In the genomic region with DNA sequence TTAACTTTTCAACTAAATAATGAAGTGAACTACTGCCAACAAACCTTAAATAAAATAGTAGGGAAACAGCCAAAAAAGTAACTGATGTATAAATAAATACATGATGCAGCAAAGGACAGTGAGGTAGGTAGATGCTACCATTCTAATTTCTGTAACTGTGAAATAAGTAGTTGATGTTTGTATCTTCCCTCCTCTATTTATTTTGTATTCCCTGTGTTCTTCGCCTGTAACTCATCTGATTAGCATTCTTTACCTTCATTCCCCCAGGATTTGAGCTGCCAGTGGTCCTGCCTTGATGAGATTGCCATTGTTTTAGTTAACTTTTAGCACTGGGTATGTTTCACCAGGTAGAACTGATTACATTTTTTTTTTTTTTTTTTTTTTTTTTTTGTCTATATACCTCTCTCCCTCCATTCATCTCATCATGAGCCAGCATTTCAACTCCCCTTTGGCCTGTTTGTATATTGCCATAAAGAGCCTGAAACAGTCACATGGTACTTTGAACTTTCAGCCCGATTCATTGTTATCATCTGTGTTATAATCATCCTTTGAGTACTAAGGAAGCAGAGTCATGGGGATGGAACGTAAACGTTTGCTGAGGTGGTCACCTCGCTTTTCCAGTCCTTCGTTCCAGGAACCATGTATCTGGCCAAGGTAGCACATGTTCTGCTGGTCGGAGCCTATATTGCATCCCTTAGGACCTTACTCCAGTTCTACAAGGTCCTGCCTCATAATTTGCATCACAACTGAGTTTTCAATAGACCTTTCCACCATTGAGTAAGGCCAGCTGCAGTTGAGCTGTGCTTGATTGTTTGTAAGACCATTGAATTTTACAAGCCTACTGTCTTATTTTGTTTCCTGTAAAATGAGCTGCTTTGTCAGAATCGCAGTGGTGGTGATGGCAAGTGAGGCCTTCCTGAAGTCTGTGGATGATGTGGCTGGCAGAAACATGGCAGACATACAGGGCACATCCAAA, we compare ENCODE assay signal across 17 cellular contexts.
A peak's percentile ranks its signal among the peaks of the same experiment; 100 is the strongest.
DNase-seq lines count a peak whose midpoint lies in the region; ATAC-seq and TF ChIP-seq lines count a peak whose summit lies in the region.
"Had no signal": no experiment of that assay in that cellular context is flagged by ENCODE, and none has a peak within 500 bp of the region (broad histone marks: within the 10 kb centered on the region; RNA-seq: fewer than 3 reads in every experiment).

No MANE protein-coding gene starts in this region.

- H3K4me3 Mint-ChIP-seq in endothelial cell (ENCODE audit: unreplicated experiment): no peak overlapping the region
- no peak overlapping the region for H3K4me3 Mint-ChIP-seq in stimulated activated effector memory CD8-positive, alpha-beta T cell treated with anti-CD3 and anti-CD28 coated beads, Interleukin-12 subunit alpha, Interleukin-12 subunit beta, amount 100 ng/mL, for 72 hours
- H3K4me3 Mint-ChIP-seq: natural killer cell; stimulated activated naive CD8-positive, alpha-beta T cell treated with anti-CD3 and anti-CD28 coated beads, Interleukin-15, Interleukin-2, amounts not matched to agents 100 ng/mL and 50 ng/mL, for 24 hours had no signal

- DNase-seq in NCI-H2107 treated with DMSO at 0.1 percent for 48 hours (lab: John Stamatoyannopoulos, UW; ENCODE audit: unreplicated experiment) (peak; percentile 31), NCI-H2107 (lab: John Stamatoyannopoulos, UW) (no peak), NCI-H146 treated with DMSO at 0.1 percent for 48 hours (lab: John Stamatoyannopoulos, UW; ENCODE audit: unreplicated experiment) (peak; percentile 26), endothelial cell (ENCODE audit: low spot score) (no peak), smooth muscle cell (lab: John Stamatoyannopoulos, UW; ENCODE audit: unreplicated experiment) (no peak), Karpas-422 (no peak)
- no peak for DNase-seq in stimulated activated effector memory CD8-positive, alpha-beta T cell treated with anti-CD3 and anti-CD28 coated beads, Interleukin-12 subunit alpha, Interleukin-12 subunit beta, amount 100 ng/mL, for 72 hours (ENCODE audit: low spot score in 2 of 2)
- DNase-seq: activated gamma-delta T cell, Calu3, H7, hypothalamus, MG63, natural killer cell, SK-N-SH had no signal

- H3K27me3 ChIP-seq in smooth muscle cell (ENCODE audit: low read depth) (no peaks in the 10 kb centered on the region), Karpas-422 (ENCODE audit: low read length) (no peaks in the 10 kb centered on the region)
- H3K27me3 ChIP-seq: MG63 had no signal

- H3K36me3 Mint-ChIP-seq in endothelial cell (ENCODE audit: low read depth, unreplicated experiment): peaks cover 6% of the 10 kb centered on the region
- no peaks in the 10 kb centered on the region for H3K36me3 Mint-ChIP-seq in stimulated activated effector memory CD8-positive, alpha-beta T cell treated with anti-CD3 and anti-CD28 coated beads, Interleukin-12 subunit alpha, Interleukin-12 subunit beta, amount 100 ng/mL, for 72 hours
- H3K36me3 Mint-ChIP-seq: natural killer cell had no signal

- no peaks in the 10 kb centered on the region for H4K20me1 ChIP-seq in smooth muscle cell (ENCODE audit: low read depth)
- H4K20me1 ChIP-seq in Karpas-422 (ENCODE audit: insufficient read depth, low read depth, low read length): no peaks in the 10 kb centered on the region

- TF ChIP-seq CTCF in endothelial cell (IDR thresholded peaks at IDR 0.05; ENCODE audit: unreplicated experiment) (no peak), smooth muscle cell (IDR thresholded peaks at IDR 0.05; ENCODE audit: borderline replicate concordance, insufficient read depth, poor library complexity, severe bottlenecking) (no peak)

- peaks cover 7% of the 10 kb centered on the region for H3F3A ChIP-seq in smooth muscle cell (ENCODE audit: low read depth)

- peak overlapping the region; percentile 59 for H3K27ac ChIP-seq in smooth muscle cell (ENCODE audit: low read depth)
- H3K27ac ChIP-seq in Karpas-422 (ENCODE audit: low read length): no peak overlapping the region
- H3K27ac ChIP-seq: epithelial cell of prostate had no signal

- H3K27me3 Mint-ChIP-seq in endothelial cell (ENCODE audit: unreplicated experiment): peaks cover 3% of the 10 kb centered on the region
- H3K27me3 Mint-ChIP-seq: stimulated activated naive CD8-positive, alpha-beta T cell treated with anti-CD3 and anti-CD28 coated beads, Interleukin-15, Interleukin-2, amounts not matched to agents 100 ng/mL and 50 ng/mL, for 24 hours had no signal

- H3K4me2 ChIP-seq in smooth muscle cell (peak overlapping the region; percentile 70), Karpas-422 (ENCODE audit: low read depth, low read length, poor library complexity, severe bottlenecking) (no peak overlapping the region)
- H3K4me2 ChIP-seq: SK-N-SH had no signal

- H3K9me3 Mint-ChIP-seq in endothelial cell (ENCODE audit: unreplicated experiment): no peaks in the 10 kb centered on the region
- no peaks in the 10 kb centered on the region for H3K9me3 Mint-ChIP-seq in stimulated activated effector memory CD8-positive, alpha-beta T cell treated with anti-CD3 and anti-CD28 coated beads, Interleukin-12 subunit alpha, Interleukin-12 subunit beta, amount 100 ng/mL, for 72 hours
- H3K9me3 Mint-ChIP-seq: natural killer cell; stimulated activated naive CD8-positive, alpha-beta T cell treated with anti-CD3 and anti-CD28 coated beads, Interleukin-15, Interleukin-2, amounts not matched to agents 100 ng/mL and 50 ng/mL, for 24 hours had no signal

- WGBS in smooth muscle cell (ENCODE audit: low lambda C conversion rate): 88% methylated on average over 8 of the region's 8 CpGs

- H3K4me1 Mint-ChIP-seq in endothelial cell (ENCODE audit: unreplicated experiment): peaks cover 10% of the 10 kb centered on the region
- H3K4me1 Mint-ChIP-seq in stimulated activated effector memory CD8-positive, alpha-beta T cell treated with anti-CD3 and anti-CD28 coated beads, Interleukin-12 subunit alpha, Interleukin-12 subunit beta, amount 100 ng/mL, for 72 hours: peaks cover 19% of the 10 kb centered on the region

- no peak overlapping the region for H3K9ac ChIP-seq in smooth muscle cell (ENCODE audit: low read depth)
- no peak overlapping the region for H3K9ac ChIP-seq in Karpas-422 (ENCODE audit: low read length)
- H3K9ac ChIP-seq: SK-N-SH had no signal

- no peak overlapping the region for H2AFZ ChIP-seq in smooth muscle cell (ENCODE audit: low read depth)
- H2AFZ ChIP-seq in Karpas-422 (ENCODE audit: low read length): no peak overlapping the region

- H3K36me3 ChIP-seq in smooth muscle cell (ENCODE audit: low read depth) (no peaks in the 10 kb centered on the region), Karpas-422 (ENCODE audit: insufficient read depth, low read length) (no peaks in the 10 kb centered on the region; the same call in 1 of the 2 replicates)
- H3K36me3 ChIP-seq: MG63 had no signal

- H3K9me2 ChIP-seq in Karpas-422 (replicated peaks; ENCODE audit: insufficient read depth, low read length): no peaks in the 10 kb centered on the region
- H3K9me2 ChIP-seq: SK-N-SH had no signal

- H3K4me1 ChIP-seq in smooth muscle cell (ENCODE audit: low read depth): peaks cover 15% of the 10 kb centered on the region
- peaks cover 12% of the 10 kb centered on the region for H3K4me1 ChIP-seq in Karpas-422 (ENCODE audit: low read length)

- H3K9me3 ChIP-seq in smooth muscle cell (replicated peaks; ENCODE audit: low read depth): no peaks in the 10 kb centered on the region
- H3K9me3 ChIP-seq in Karpas-422 (ENCODE audit: low read length): no peaks in the 10 kb centered on the region
- H3K9me3 ChIP-seq: MG63, SK-N-SH had no signal

- H3K79me2 ChIP-seq in smooth muscle cell (ENCODE audit: low read depth): no peaks in the 10 kb centered on the region
- H3K79me2 ChIP-seq in Karpas-422 (ENCODE audit: low read length): peaks cover 21% of the 10 kb centered on the region; the same call in 1 of the 2 replicates

- H3K27ac Mint-ChIP-seq in endothelial cell (ENCODE audit: unreplicated experiment): peak overlapping the region; percentile 37
- H3K27ac Mint-ChIP-seq in stimulated activated effector memory CD8-positive, alpha-beta T cell treated with anti-CD3 and anti-CD28 coated beads, Interleukin-12 subunit alpha, Interleukin-12 subunit beta, amount 100 ng/mL, for 72 hours: no peak overlapping the region
- H3K27ac Mint-ChIP-seq: natural killer cell; stimulated activated naive CD8-positive, alpha-beta T cell treated with anti-CD3 and anti-CD28 coated beads, Interleukin-15, Interleukin-2, amounts not matched to agents 100 ng/mL and 50 ng/mL, for 24 hours had no signal

- no peak for ATAC-seq in stimulated activated effector memory CD8-positive, alpha-beta T cell treated with anti-CD3 and anti-CD28 coated beads, Interleukin-12 subunit alpha, Interleukin-12 subunit beta, amount 100 ng/mL, for 72 hours
- ATAC-seq in GM21576 (IDR thresholded peaks at IDR 0.05; ENCODE audit: unreplicated experiment): no peak
- ATAC-seq: natural killer cell had no signal

- H3K4me3 ChIP-seq in smooth muscle cell (no peak overlapping the region), Karpas-422 (ENCODE audit: low read length) (no peak overlapping the region)
- H3K4me3 ChIP-seq: MG63 had no signal

Comparison
In these comparisons a context has a peak if more than half of its experiments do, and no peak if none do; other contexts are left out.
1. DNase-seq: peak in NCI-H2107 treated with DMSO at 0.1 percent for 48 hours (single experiment) and NCI-H146 treated with DMSO at 0.1 percent for 48 hours (single experiment); none in NCI-H2107 (single experiment), endothelial cell (single experiment), smooth muscle cell (single experiment), stimulated activated effector memory CD8-positive, alpha-beta T cell treated with anti-CD3 and anti-CD28 coated beads, Interleukin-12 subunit alpha, Interleukin-12 subunit beta, amount 100 ng/mL, for 72 hours (0 of 2) and Karpas-422 (single experiment).